8 cellular contexts compared by ENCODE assay signal in genomic region chr9:110049699-110050450, GRCh38.
DNase-seq lines count a peak whose midpoint lies in the region; ATAC-seq and TF ChIP-seq lines count a peak whose summit lies in the region.

No MANE protein-coding gene starts in this region.

- H3K36me3 ChIP-seq in CD4-positive, CD25-positive, alpha-beta regulatory T cell (ENCODE audit: control insufficient read depth, insufficient read depth, low read length) = no peaks in the 10 kb centered on the region
- no peaks in the 10 kb centered on the region; the same call in 1 of the 2 replicates for H3K36me3 ChIP-seq in H7 (replicated peaks; ENCODE audit: control insufficient read depth, insufficient read depth, low read length)

- H3K4me1 Mint-ChIP-seq in CD4-positive, CD25-positive, alpha-beta regulatory T cell = peaks cover 15 to 56% (median 40%) of the 10 kb centered on the region in 4 donors
- peaks cover 24 to 53% of the 10 kb centered on the region in 2 donors for H3K4me1 Mint-ChIP-seq in stimulated activated naive B cell treated with anti-CD40 and anti-IgM and Interleukin-4, amounts not matched to agents 10 μg/mL and 1 μg/mL and 100 μg/mL, for 72 hours

- H3K27me3 ChIP-seq in CD4-positive, CD25-positive, alpha-beta regulatory T cell (ENCODE audit: control insufficient read depth, insufficient read depth, low read length) = no peaks in the 10 kb centered on the region
- H3K27me3 ChIP-seq in H7 (ENCODE audit: control insufficient read depth, insufficient read depth, low read length) = peaks cover 13% of the 10 kb centered on the region

- H3K4me3 Mint-ChIP-seq in CD4-positive, CD25-positive, alpha-beta regulatory T cell = peak overlapping the region; percentile 96 to 99 (median 97)
- peak overlapping the region; percentile 98 for H3K4me3 Mint-ChIP-seq in stimulated activated naive B cell treated with anti-CD40 and anti-IgM and Interleukin-4, amounts not matched to agents 10 μg/mL and 1 μg/mL and 100 μg/mL, for 72 hours

- TF ChIP-seq CTCF in cardiac fibroblast (IDR thresholded peaks at IDR 0.05; ENCODE audit: low read depth, low read length) = no peak

- H3K27me3 Mint-ChIP-seq in CD4-positive, CD25-positive, alpha-beta regulatory T cell = no peaks in the 10 kb centered on the region
- H3K27me3 Mint-ChIP-seq in stimulated activated naive B cell treated with anti-CD40 and anti-IgM and Interleukin-4, amounts not matched to agents 10 μg/mL and 1 μg/mL and 100 μg/mL, for 72 hours = no peaks in the 10 kb centered on the region

- H3K27ac Mint-ChIP-seq in CD4-positive, CD25-positive, alpha-beta regulatory T cell = peak overlapping the region; percentile 2 to 88 (median 86)
- H3K27ac Mint-ChIP-seq in stimulated activated naive B cell treated with anti-CD40 and anti-IgM and Interleukin-4, amounts not matched to agents 10 μg/mL and 1 μg/mL and 100 μg/mL, for 72 hours = peak overlapping the region; percentile 98

- ATAC-seq in CD4-positive, CD25-positive, alpha-beta regulatory T cell (ENCODE audit: low read depth in 2 of 2) = no peak
- ATAC-seq in left lobe of liver (peak; percentile 24), HG03175 (IDR thresholded peaks at IDR 0.05; ENCODE audit: unreplicated experiment) (no peak), HG03196 (IDR thresholded peaks at IDR 0.05; ENCODE audit: unreplicated experiment) (no peak)
- peak; percentile 6 to 12 for ATAC-seq in stimulated activated naive B cell treated with anti-CD40 and anti-IgM and Interleukin-4, amounts not matched to agents 10 μg/mL and 1 μg/mL and 100 μg/mL, for 72 hours (replicated peaks)

- H3K4me1 ChIP-seq in CD4-positive, CD25-positive, alpha-beta regulatory T cell (ENCODE audit: control insufficient read depth, insufficient read depth, low read length, poor library complexity, severe bottlenecking) = peaks cover 48% of the 10 kb centered on the region

- DNase-seq in CD4-positive, CD25-positive, alpha-beta regulatory T cell = peak; percentile 6 to 47 (median 23)
- DNase-seq in H7 (peak; percentile 63), RPMI8226 (peak; percentile 23), cardiac fibroblast (ENCODE audit: low read depth in 2 of 2) (peak; percentile 38 to 51), left lobe of liver (ENCODE audit: low spot score) (no peak)
- peak; percentile 35 for DNase-seq in stimulated activated naive B cell treated with anti-CD40 and anti-IgM and Interleukin-4, amounts not matched to agents 10 μg/mL and 1 μg/mL and 100 μg/mL, for 72 hours

- no peaks in the 10 kb centered on the region for H3K9me3 Mint-ChIP-seq in CD4-positive, CD25-positive, alpha-beta regulatory T cell
- no peaks in the 10 kb centered on the region for H3K9me3 Mint-ChIP-seq in stimulated activated naive B cell treated with anti-CD40 and anti-IgM and Interleukin-4, amounts not matched to agents 10 μg/mL and 1 μg/mL and 100 μg/mL, for 72 hours

- peak overlapping the region; percentile 55 for H3K27ac ChIP-seq in CD4-positive, CD25-positive, alpha-beta regulatory T cell (ENCODE audit: insufficient read depth, low read length, poor library complexity, severe bottlenecking)

- no peaks in the 10 kb centered on the region for H3K9me3 ChIP-seq in CD4-positive, CD25-positive, alpha-beta regulatory T cell (ENCODE audit: control insufficient read depth in 2 of 2, low read length in 2 of 2)

- peaks cover 5% of the 10 kb centered on the region for H3K36me3 Mint-ChIP-seq in CD4-positive, CD25-positive, alpha-beta regulatory T cell
- peaks cover 52 to 56% of the 10 kb centered on the region in 2 donors for H3K36me3 Mint-ChIP-seq in stimulated activated naive B cell treated with anti-CD40 and anti-IgM and Interleukin-4, amounts not matched to agents 10 μg/mL and 1 μg/mL and 100 μg/mL, for 72 hours

- H3K4me3 ChIP-seq in CD4-positive, CD25-positive, alpha-beta regulatory T cell (ENCODE audit: low read depth, low read length) = peak overlapping the region; percentile 89
- H3K4me3 ChIP-seq in H7 (ENCODE audit: insufficient read depth, low read depth, low read length) (peak overlapping the region; percentile 80), cardiac fibroblast (replicated peaks in 1 of 2; ENCODE audit: low read depth in 2 of 2, low read length in 2 of 2) (peak overlapping the region; percentile 94 to 97)

Comparison
In these comparisons a context has a peak if more than half of its experiments do, and no peak if none do; other contexts are left out.
1. ATAC-seq: peak in left lobe of liver (single experiment) and stimulated activated naive B cell treated with anti-CD40 and anti-IgM and Interleukin-4, amounts not matched to agents 10 μg/mL and 1 μg/mL and 100 μg/mL, for 72 hours (2 of 2); none in CD4-positive, CD25-positive, alpha-beta regulatory T cell (0 of 2), HG03175 (single experiment) and HG03196 (single experiment).
2. Peak in every context shown above with its lines, with median percentiles within 50 percentile points of each other: H3K4me3 ChIP-seq.